13 cellular contexts compared by ENCODE assay signal in the genomic region with DNA sequence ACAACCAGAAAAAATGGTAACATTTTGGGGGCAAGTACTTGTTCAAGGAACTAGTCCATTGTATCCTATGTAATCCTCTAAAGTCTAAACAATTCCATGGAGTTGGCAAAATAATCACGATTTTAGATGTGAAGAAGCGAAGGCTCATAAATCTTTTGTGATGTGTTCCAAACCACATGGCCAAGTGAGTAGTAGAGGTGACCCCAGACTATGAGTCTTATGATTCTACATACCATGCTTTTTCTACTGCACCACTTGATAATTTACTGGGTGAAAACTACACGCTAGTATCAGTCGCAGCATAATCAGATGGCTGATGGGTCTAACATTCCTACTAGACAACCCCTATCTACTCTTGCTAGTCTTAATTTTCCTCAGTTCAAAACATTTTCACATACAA.
"Had no signal": no experiment of that assay in that cellular context is flagged by ENCODE, and none has a peak within 500 bp of the region (broad histone marks: within the 10 kb centered on the region; RNA-seq: fewer than 3 reads in every experiment).

No MANE protein-coding gene starts in this region.

- H3K4me1 Mint-ChIP-seq: activated CD4-positive, alpha-beta T cell treated with anti-CD3 and anti-CD28 coated beads for 36 hours; activated CD8-positive, alpha-beta memory T cell treated with anti-CD3 and anti-CD28 coated beads, Interleukin-2, amount 10 ng/mL, durations not matched to agents 7 days and 5 days; natural killer cell; stimulated activated effector memory CD8-positive, alpha-beta T cell treated with anti-CD3 and anti-CD28 coated beads, Interleukin-12 subunit alpha, Interleukin-12 subunit beta, amount 100 ng/mL, for 72 hours had no signal

- H3K36me3 Mint-ChIP-seq: activated CD4-positive, alpha-beta memory T cell treated with anti-CD3 and anti-CD28 coated beads for 36 hours; activated CD8-positive, alpha-beta memory T cell treated with anti-CD3 and anti-CD28 coated beads, Interleukin-2, amount 10 ng/mL, durations not matched to agents 7 days and 5 days; activated naive CD8-positive, alpha-beta T cell; stimulated activated effector memory CD8-positive, alpha-beta T cell treated with anti-CD3 and anti-CD28 coated beads, Interleukin-12 subunit alpha, Interleukin-12 subunit beta, amount 100 ng/mL, for 72 hours; type B pancreatic cell; WTC11 had no signal

- ATAC-seq: activated CD4-positive, alpha-beta T cell treated with anti-CD3 and anti-CD28 coated beads for 36 hours; activated CD8-positive, alpha-beta memory T cell treated with anti-CD3 and anti-CD28 coated beads, Interleukin-2, amount 10 ng/mL, durations not matched to agents 7 days and 5 days; body of pancreas; natural killer cell; stimulated activated effector memory CD8-positive, alpha-beta T cell treated with anti-CD3 and anti-CD28 coated beads, Interleukin-12 subunit alpha, Interleukin-12 subunit beta, amount 100 ng/mL, for 72 hours; WTC11 had no signal

- H3K9me3 ChIP-seq: body of pancreas, colonic mucosa, testis had no signal

- H3K27ac ChIP-seq: body of pancreas, colonic mucosa, testis had no signal

- H3K4me1 ChIP-seq: colonic mucosa had no signal

- H3K27ac Mint-ChIP-seq: activated CD4-positive, alpha-beta memory T cell treated with anti-CD3 and anti-CD28 coated beads for 36 hours; activated CD4-positive, alpha-beta T cell treated with anti-CD3 and anti-CD28 coated beads for 36 hours; activated CD8-positive, alpha-beta memory T cell treated with anti-CD3 and anti-CD28 coated beads, Interleukin-2, amount 10 ng/mL, durations not matched to agents 7 days and 5 days; activated naive CD8-positive, alpha-beta T cell; natural killer cell; stimulated activated effector memory CD8-positive, alpha-beta T cell treated with anti-CD3 and anti-CD28 coated beads, Interleukin-12 subunit alpha, Interleukin-12 subunit beta, amount 100 ng/mL, for 72 hours; type B pancreatic cell; WTC11 had no signal

- H3K36me3 ChIP-seq: colonic mucosa had no signal

- H3K4me3 Mint-ChIP-seq: activated CD4-positive, alpha-beta memory T cell treated with anti-CD3 and anti-CD28 coated beads for 36 hours; activated CD4-positive, alpha-beta T cell treated with anti-CD3 and anti-CD28 coated beads for 36 hours; activated CD8-positive, alpha-beta memory T cell treated with anti-CD3 and anti-CD28 coated beads, Interleukin-2, amount 10 ng/mL, durations not matched to agents 7 days and 5 days; activated naive CD8-positive, alpha-beta T cell; natural killer cell; stimulated activated effector memory CD8-positive, alpha-beta T cell treated with anti-CD3 and anti-CD28 coated beads, Interleukin-12 subunit alpha, Interleukin-12 subunit beta, amount 100 ng/mL, for 72 hours; type B pancreatic cell; WTC11 had no signal

- H3K9me3 Mint-ChIP-seq: activated CD4-positive, alpha-beta memory T cell treated with anti-CD3 and anti-CD28 coated beads for 36 hours; stimulated activated effector memory CD8-positive, alpha-beta T cell treated with anti-CD3 and anti-CD28 coated beads, Interleukin-12 subunit alpha, Interleukin-12 subunit beta, amount 100 ng/mL, for 72 hours; type B pancreatic cell; WTC11 had no signal

- H3K27me3 Mint-ChIP-seq: activated CD4-positive, alpha-beta memory T cell treated with anti-CD3 and anti-CD28 coated beads for 36 hours; activated CD4-positive, alpha-beta T cell treated with anti-CD3 and anti-CD28 coated beads for 36 hours; activated CD8-positive, alpha-beta memory T cell treated with anti-CD3 and anti-CD28 coated beads, Interleukin-2, amount 10 ng/mL, durations not matched to agents 7 days and 5 days; activated naive CD8-positive, alpha-beta T cell; type B pancreatic cell had no signal

- DNase-seq: activated CD4-positive, alpha-beta memory T cell treated with anti-CD3 and anti-CD28 coated beads for 36 hours; activated CD4-positive, alpha-beta T cell treated with anti-CD3 and anti-CD28 coated beads for 36 hours; activated CD8-positive, alpha-beta memory T cell treated with anti-CD3 and anti-CD28 coated beads, Interleukin-2, amount 10 ng/mL, durations not matched to agents 7 days and 5 days; natural killer cell; retina; stimulated activated CD4-positive, alpha-beta T cell treated with anti-CD3 and anti-CD28 coated beads, Interleukin-4, amount 100 ng/mL, for 24 hours had no signal

- H3K27me3 ChIP-seq: body of pancreas, colonic mucosa, testis had no signal

- H3K4me3 ChIP-seq: body of pancreas, colonic mucosa, testis had no signal
